1 cellular context compared by ENCODE assay signal in the genomic region with DNA sequence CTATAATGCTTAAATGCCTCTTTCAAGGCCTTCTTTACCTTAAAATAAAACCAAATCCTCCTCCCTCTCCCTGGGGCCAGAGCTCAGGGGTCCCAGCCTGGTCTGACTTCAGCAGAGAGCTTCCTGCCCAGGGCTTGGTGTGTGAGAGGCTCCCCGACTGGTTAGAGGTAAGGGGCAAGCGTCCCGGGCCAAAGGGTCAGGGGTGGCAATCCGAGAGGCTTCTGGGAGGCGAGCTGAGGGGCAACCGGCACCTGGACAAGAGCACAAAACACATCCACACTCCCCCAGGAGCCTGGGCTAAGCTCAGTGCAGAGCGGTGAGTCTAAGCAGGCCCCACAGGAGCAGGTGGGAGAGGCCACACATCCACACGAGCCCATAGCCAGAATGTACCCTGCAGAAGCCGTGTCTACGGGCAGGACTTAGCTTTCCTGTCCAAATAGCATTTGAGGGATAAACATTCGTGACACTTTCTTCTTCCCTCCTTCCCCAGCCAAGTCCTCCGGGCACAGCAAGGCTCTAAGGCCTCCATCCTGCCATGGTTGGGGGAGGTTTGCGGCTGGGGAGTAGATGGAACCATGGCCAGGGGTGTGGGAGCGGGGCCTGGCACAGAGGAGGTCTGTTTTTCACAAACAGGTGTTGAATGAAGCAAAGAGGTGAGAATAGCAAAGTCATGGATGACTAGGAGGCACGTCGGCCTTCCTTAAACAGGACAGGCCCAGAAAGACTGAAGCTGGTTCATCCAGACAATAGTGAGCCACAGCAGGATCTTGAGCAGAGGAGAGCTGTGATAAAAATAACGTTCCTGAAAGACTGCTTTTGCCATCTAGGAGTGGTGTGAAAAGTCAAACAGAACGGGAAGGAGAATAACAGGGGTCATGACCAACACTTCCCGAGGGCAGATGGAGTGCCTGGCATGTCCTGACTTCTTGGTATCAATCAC.
TF ChIP-seq lines count a peak whose summit lies in the region.

No MANE protein-coding gene starts in this region.

TF ChIP-seq in GM23338, 12 proteins besides CTCF, POLR2A, EP300 and RAD21 (continued from another document):
- TF ChIP-seq, protein P1, sequence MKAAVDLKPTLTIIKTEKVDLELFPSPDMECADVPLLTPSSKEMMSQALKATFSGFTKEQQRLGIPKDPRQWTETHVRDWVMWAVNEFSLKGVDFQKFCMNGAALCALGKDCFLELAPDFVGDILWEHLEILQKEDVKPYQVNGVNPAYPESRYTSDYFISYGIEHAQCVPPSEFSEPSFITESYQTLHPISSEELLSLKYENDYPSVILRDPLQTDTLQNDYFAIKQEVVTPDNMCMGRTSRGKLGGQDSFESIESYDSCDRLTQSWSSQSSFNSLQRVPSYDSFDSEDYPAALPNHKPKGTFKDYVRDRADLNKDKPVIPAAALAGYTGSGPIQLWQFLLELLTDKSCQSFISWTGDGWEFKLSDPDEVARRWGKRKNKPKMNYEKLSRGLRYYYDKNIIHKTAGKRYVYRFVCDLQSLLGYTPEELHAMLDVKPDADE (IDR thresholded peaks at IDR 0.05): no peak
- TF ChIP-seq JUNB (IDR thresholded peaks at IDR 0.05; ENCODE audit: unreplicated experiment): no peak
